Comparison of ENCODE assay signal across 29 cellular contexts in the genomic region with DNA sequence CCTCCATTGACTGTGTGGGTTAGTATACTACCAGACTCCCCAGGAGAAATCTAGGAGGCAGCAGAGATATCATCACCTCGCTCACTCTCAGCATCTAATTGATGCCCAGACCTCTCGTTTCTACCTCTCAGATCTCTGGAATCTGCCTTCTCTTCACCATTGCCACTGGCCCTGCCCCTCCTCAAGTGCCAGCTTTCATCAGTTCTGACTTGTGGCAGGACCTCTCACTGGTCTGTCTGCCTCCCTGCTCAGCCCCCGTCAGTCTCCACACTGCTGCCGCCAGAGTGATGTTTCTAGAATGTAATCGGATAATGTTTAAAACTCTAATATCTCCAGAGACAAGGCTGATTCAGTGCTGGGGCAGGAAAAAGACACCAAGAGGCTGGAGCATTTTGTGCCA.
"Had no signal": no experiment of that assay in that cellular context is flagged by ENCODE, and none has a peak within 500 bp of the region (broad histone marks: within the 10 kb centered on the region; RNA-seq: fewer than 3 reads in every experiment).

No MANE protein-coding gene starts in this region.

- H3K9me3 ChIP-seq: mucosa of descending colon, neutrophil, stomach, thyroid gland had no signal

- H3K27me3 Mint-ChIP-seq: activated CD8-positive, alpha-beta T cell treated with anti-CD3 and anti-CD28 coated beads for 36 hours; activated T-helper 17 cell treated with anti-CD3 and anti-CD28 coated beads, Interleukin-2, amount 50 U/mL, for 72 hours; effector memory CD8-positive, alpha-beta T cell; natural killer cell treated with Interleukin-12 subunit alpha and Interleukin-12 subunit beta and Interleukin-15 and Interleukin-18, amount 100 ng/mL, for 72 hours; stimulated activated naive B cell treated with anti-CD40 and anti-IgM and Interleukin-4, amounts not matched to agents 10 μg/mL and 1 μg/mL and 100 μg/mL, for 72 hours had no signal

- H3K27ac Mint-ChIP-seq: activated CD8-positive, alpha-beta T cell treated with anti-CD3 and anti-CD28 coated beads for 36 hours; activated T-helper 17 cell treated with anti-CD3 and anti-CD28 coated beads, Interleukin-2, amount 50 U/mL, for 72 hours; natural killer cell treated with Interleukin-12 subunit alpha and Interleukin-12 subunit beta and Interleukin-15 and Interleukin-18, amount 100 ng/mL, for 72 hours; stimulated activated naive B cell treated with anti-CD40 and anti-IgM and Interleukin-4, amounts not matched to agents 10 μg/mL and 1 μg/mL and 100 μg/mL, for 72 hours; T-helper 1 cell treated with Interleukin-12 subunit alpha and Interleukin-12 subunit beta and Interleukin-4 antibody, amounts not matched to agents 30 μg/mL and 1 μg/mL, for 36 hours had no signal

- H3K36me3 Mint-ChIP-seq: immature natural killer cell; natural killer cell treated with Interleukin-12 subunit alpha and Interleukin-12 subunit beta and Interleukin-15 and Interleukin-18, amount 100 ng/mL, for 72 hours had no signal

- H3K4me1 ChIP-seq: thyroid gland had no signal

- H3K4me3 ChIP-seq: heart left ventricle, lung, mucosa of descending colon, smooth muscle cell, stomach, thyroid gland had no signal

- H3K27ac ChIP-seq: heart left ventricle, neutrophil, stomach, thyroid gland, WERI-Rb-1 had no signal

- H3K4me3 Mint-ChIP-seq: activated CD8-positive, alpha-beta T cell treated with anti-CD3 and anti-CD28 coated beads for 36 hours; activated T-cell treated with anti-CD3 and anti-CD28 coated beads, Interleukin-2, amount 50 U/mL, for 4 hours; activated T-helper 17 cell treated with anti-CD3 and anti-CD28 coated beads, Interleukin-2, amount 50 U/mL, for 72 hours; effector memory CD8-positive, alpha-beta T cell; immature natural killer cell; natural killer cell treated with Interleukin-12 subunit alpha and Interleukin-12 subunit beta and Interleukin-15 and Interleukin-18, amount 100 ng/mL, for 72 hours; stimulated activated naive B cell treated with anti-CD40 and anti-IgM and Interleukin-4, amounts not matched to agents 10 μg/mL and 1 μg/mL and 100 μg/mL, for 72 hours; T-helper 1 cell treated with Interleukin-12 subunit alpha and Interleukin-12 subunit beta and Interleukin-4 antibody, amounts not matched to agents 30 μg/mL and 1 μg/mL, for 36 hours had no signal

- H3K27me3 ChIP-seq: heart left ventricle, neutrophil, stomach, thyroid gland had no signal

- H3K9me3 Mint-ChIP-seq: activated CD8-positive, alpha-beta T cell treated with anti-CD3 and anti-CD28 coated beads for 36 hours; activated T-cell treated with anti-CD3 and anti-CD28 coated beads, Interleukin-2, amount 50 U/mL, for 4 hours; activated T-helper 17 cell treated with anti-CD3 and anti-CD28 coated beads, Interleukin-2, amount 50 U/mL, for 72 hours; effector memory CD8-positive, alpha-beta T cell; immature natural killer cell; natural killer cell treated with Interleukin-12 subunit alpha and Interleukin-12 subunit beta and Interleukin-15 and Interleukin-18, amount 100 ng/mL, for 72 hours; stimulated activated naive B cell treated with anti-CD40 and anti-IgM and Interleukin-4, amounts not matched to agents 10 μg/mL and 1 μg/mL and 100 μg/mL, for 72 hours; T-helper 1 cell treated with Interleukin-12 subunit alpha and Interleukin-12 subunit beta and Interleukin-4 antibody, amounts not matched to agents 30 μg/mL and 1 μg/mL, for 36 hours had no signal

- DNase-seq: activated CD4-positive, alpha-beta T cell treated with anti-CD3 and anti-CD28 coated beads for 48 hours; activated CD8-positive, alpha-beta T cell treated with anti-CD3 and anti-CD28 coated beads for 36 hours; activated gamma-delta T cell treated with Interleukin-2 at 50 U/mL for 16 hours; activated naive CD4-positive, alpha-beta T cell treated with anti-CD3 and anti-CD28 coated beads, Interleukin-2, amount 50 U/mL, for 16 hours; activated T-cell treated with anti-CD3 and anti-CD28 coated beads, Interleukin-2, amount 50 U/mL, for 4 hours; cortex of kidney; effector memory CD8-positive, alpha-beta T cell; erythroblast; foreskin fibroblast; hypothalamus; immature natural killer cell; kidney; mesendoderm; mucosa of descending colon; retina; stimulated activated CD4-positive, alpha-beta T cell treated with anti-CD3 and anti-CD28 coated beads, Interleukin-15, amount 100 ng/mL, for 24 hours; stimulated activated CD4-positive, alpha-beta T cell treated with anti-CD3 and anti-CD28 coated beads, Interleukin-2, amount 100 ng/mL, for 24 hours; stimulated activated naive B cell treated with anti-CD40 and anti-IgM and Interleukin-4, amounts not matched to agents 10 μg/mL and 1 μg/mL and 100 μg/mL, for 72 hours; stomach; T-helper 9 cell; thyroid gland; WERI-Rb-1 had no signal

- H3K36me3 ChIP-seq: heart left ventricle, neutrophil, thyroid gland, WERI-Rb-1 had no signal
